8 cellular contexts compared by ENCODE assay signal in the genomic region with DNA sequence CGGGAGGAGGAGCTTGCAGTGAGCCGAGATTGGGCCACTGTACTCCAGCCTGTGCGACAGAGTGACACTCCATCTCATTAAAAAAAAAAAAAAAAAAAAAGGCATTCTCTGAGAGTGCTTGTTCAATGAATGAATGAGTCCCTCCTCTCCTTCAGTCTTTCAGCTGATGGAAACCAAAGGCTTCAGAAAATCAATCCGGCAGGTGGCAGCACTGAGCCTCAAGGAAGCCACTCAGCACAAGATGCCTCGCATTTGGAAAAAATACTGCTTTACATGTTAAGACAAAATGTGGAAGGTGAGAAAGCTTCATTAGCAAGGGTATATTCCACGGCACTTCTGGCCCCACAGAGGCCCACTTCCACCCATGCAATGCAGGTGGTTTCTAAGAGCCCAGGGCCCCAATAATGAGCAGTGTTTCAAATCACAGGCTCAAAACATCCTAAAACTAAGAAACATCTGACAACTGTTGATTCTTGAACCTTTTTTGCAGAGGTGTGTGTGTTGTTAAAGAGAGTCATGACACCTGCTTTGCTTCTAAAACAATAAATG. TPM values are rescaled to one million over a fixed set of nuclear protein-coding genes. Genes with fewer than 3 reads are reported as not detected.
A peak's percentile ranks its signal among the peaks of the same experiment; 100 is the strongest.
DNase-seq lines count a peak whose midpoint lies in the region; ATAC-seq, FAIRE-seq and TF ChIP-seq lines count a peak whose summit lies in the region.

No MANE protein-coding gene starts in this region.

- H3K4me1 Mint-ChIP-seq in effector memory CD8-positive, alpha-beta T cell (ENCODE audit: low read depth in 2 of 2): peaks cover 8 to 18% of the 10 kb centered on the region in 2 donors
- no peaks in the 10 kb centered on the region for H3K4me1 Mint-ChIP-seq in mesothelial cell of epicardium

- H3K9me3 Mint-ChIP-seq in effector memory CD8-positive, alpha-beta T cell: no peaks in the 10 kb centered on the region
- H3K9me3 Mint-ChIP-seq in mesothelial cell of epicardium: no peaks in the 10 kb centered on the region

- DNase-seq in CMK (ENCODE audit: low read depth): peak; percentile 72
- DNase-seq in HTR-8/SVneo (ENCODE audit: insufficient read length, low spot score): peak; percentile 74
- peak; percentile 61 for DNase-seq in NK-92 treated with Interleukin-12 subunit alpha and Interleukin-12 subunit beta, amount 100 ng/mL, for 24 hours (lab: John Stamatoyannopoulos, UW)
- peak; percentile 96 for DNase-seq in activated CD8-positive, alpha-beta memory T cell treated with anti-CD3 and anti-CD28 coated beads for 24 hours
- DNase-seq in effector memory CD8-positive, alpha-beta T cell: peak; percentile 86 to 91 (median 87)
- DNase-seq in mesothelial cell of epicardium (ENCODE audit: low spot score in 2 of 2, unreplicated experiment in 2 of 2): peak; percentile 78 to 88
- DNase-seq in stimulated activated CD8-positive, alpha-beta memory T cell treated with anti-CD3 and anti-CD28 coated beads, Interleukin-2, amount 100 ng/mL, for 48 hours (ENCODE audit: low read depth in 2 of 2): peak; percentile 78 to 86

- H3K36me3 Mint-ChIP-seq in effector memory CD8-positive, alpha-beta T cell (ENCODE audit: insufficient read depth): peaks cover 86% of the 10 kb centered on the region
- peaks cover 24% of the 10 kb centered on the region for H3K36me3 Mint-ChIP-seq in mesothelial cell of epicardium

- H3K27ac Mint-ChIP-seq in effector memory CD8-positive, alpha-beta T cell: peak overlapping the region; percentile 41 to 62
- peak overlapping the region; percentile 47 for H3K27ac Mint-ChIP-seq in mesothelial cell of epicardium

- H3K4me3 Mint-ChIP-seq in effector memory CD8-positive, alpha-beta T cell: no peak overlapping the region
- H3K4me3 Mint-ChIP-seq in mesothelial cell of epicardium: no peak overlapping the region

- ATAC-seq in effector memory CD8-positive, alpha-beta T cell (replicated peaks): peak; percentile 91
- no peak for ATAC-seq in GM19397 (IDR thresholded peaks at IDR 0.05; ENCODE audit: unreplicated experiment)

- no peak for FAIRE-seq in HTR-8/SVneo (lab: Jason Lieb, UNC)

- peak; percentile 85 for TF ChIP-seq CTCF in mesothelial cell of epicardium (IDR thresholded peaks at IDR 0.05; ENCODE audit: unreplicated experiment)

- H3K27me3 Mint-ChIP-seq in effector memory CD8-positive, alpha-beta T cell: no peaks in the 10 kb centered on the region
- H3K27me3 Mint-ChIP-seq in mesothelial cell of epicardium (ENCODE audit: low read depth): no peaks in the 10 kb centered on the region

RNA-seq across cellular contexts. Expression of a gene that starts 33.9 kb away (rescaled TPM):
- total RNA-seq in mesothelial cell of epicardium: 9.8 to 10.4 TPM (median 10.3 TPM) in 3 replicates

RNA-seq across cellular contexts. Expression of a gene that starts 52.1 kb away (rescaled TPM):
- 10.6 to 11.5 TPM (median 11.2 TPM) in 3 replicates for total RNA-seq in mesothelial cell of epicardium
